8 cellular contexts compared by ENCODE assay signal in genomic region chr22:32265882-32266767, GRCh38. TPM values are rescaled to one million over a fixed set of nuclear protein-coding genes. Genes with fewer than 3 reads are reported as not detected.
A peak's percentile ranks its signal among the peaks of the same experiment; 100 is the strongest.
DNase-seq lines count a peak whose midpoint lies in the region; ATAC-seq and TF ChIP-seq lines count a peak whose summit lies in the region.

No MANE protein-coding gene starts in this region.

- H3K27ac ChIP-seq in coronary artery (no peak overlapping the region), lower lobe of right lung (no peak overlapping the region)

- in situ Hi-C loops in ACHN (cut with HindIII; ENCODE audit: low pct_ligation_motif_present, low pct_unique_long_range_greater_than_20kb, low sequenced_read_pairs): no loop called here

- no peaks in the 10 kb centered on the region for H3K9me3 ChIP-seq in lower lobe of right lung

- intact Hi-C loops in lower lobe of right lung (cut with DNase I): loop anchor here (10.0 kb wide), 1 partner anchor 161 kb away; no protein-coding TSS in a partner anchor

- no peaks in the 10 kb centered on the region for H3K36me3 ChIP-seq in lower lobe of right lung

- ATAC-seq in lower lobe of right lung (peak; percentile 79 to 82), GM18861 (IDR thresholded peaks at IDR 0.05; ENCODE audit: unreplicated experiment) (no peak)

- H3K27me3 ChIP-seq in lower lobe of right lung (ENCODE audit: low read depth): no peaks in the 10 kb centered on the region

- peak; percentile 73 for DNase-seq in ACHN
- DNase-seq in GM19240 (ENCODE audit: insufficient read length, low spot score): peak; percentile 48
- peak; percentile 5 for DNase-seq in NCI-H226
- DNase-seq in activated CD4-positive, alpha-beta T cell treated with anti-CD3 and anti-CD28 coated beads for 48 hours: peak; percentile 85
- DNase-seq in coronary artery (ENCODE audit: low spot score): no peak
- DNase-seq in lower lobe of right lung: peak; percentile 67
- peak; percentile 60 for DNase-seq in stimulated activated CD8-positive, alpha-beta memory T cell treated with anti-CD3 and anti-CD28 coated beads, Interleukin-12 subunit alpha, Interleukin-12 subunit beta, amount 100 ng/mL, for 1 hour (ENCODE audit: low read depth)

- H3K4me1 ChIP-seq in lower lobe of right lung: peaks cover 7% of the 10 kb centered on the region

- TF ChIP-seq CTCF in coronary artery (IDR thresholded peaks at IDR 0.05) (peak; percentile 51), lower lobe of right lung (IDR thresholded peaks at IDR 0.05) (peak; percentile 84)

- H3K4me3 ChIP-seq in coronary artery (peak overlapping the region; percentile 3), lower lobe of right lung (no peak overlapping the region)

RNA-seq across cellular contexts. Expression of gene SLC5A4, which starts 11.0 kb away (rescaled TPM):
- 1.4 TPM for total RNA-seq in lower lobe of right lung
